13 cellular contexts compared by ENCODE assay signal in genomic region chr6:34305982-34306702, GRCh38. TPM values are rescaled to one million over a fixed set of nuclear protein-coding genes. Genes with fewer than 3 reads are reported as not detected.
DNase-seq lines count a peak whose midpoint lies in the region; ATAC-seq, FAIRE-seq and TF ChIP-seq lines count a peak whose summit lies in the region.
"Had no signal": no experiment of that assay in that cellular context is flagged by ENCODE, and none has a peak within 500 bp of the region (broad histone marks: within the 10 kb centered on the region; RNA-seq: fewer than 3 reads in every experiment).

No MANE protein-coding gene starts in this region.

- H2AFZ ChIP-seq in MM.1S (ENCODE audit: low read length): no peak overlapping the region

- no peak for FAIRE-seq in frontal cortex (lab: Jason Lieb, UNC)

- no peaks in the 10 kb centered on the region for H3K9me2 ChIP-seq in MM.1S (replicated peaks; ENCODE audit: insufficient read depth, low read length)

- no peaks in the 10 kb centered on the region for H3F3A ChIP-seq in MM.1S (ENCODE audit: insufficient read depth, low read length)

- TF ChIP-seq CTCF in liver (IDR thresholded peaks at IDR 0.05; ENCODE audit: low read depth, low read length, missing input control) (no peak), uterus (IDR thresholded peaks at IDR 0.05) (no peak), MM.1S (IDR thresholded peaks at IDR 0.05; ENCODE audit: low read length) (no peak)

- no peak for TF ChIP-seq POLR2A in uterus (IDR thresholded peaks at IDR 0.05)

- TF ChIP-seq RAD21 in liver (IDR thresholded peaks at IDR 0.05): peak; percentile 61 to 65

- H3K79me2 ChIP-seq in MM.1S (ENCODE audit: low read length): peaks cover 49% of the 10 kb centered on the region

- H3K9me3 ChIP-seq in liver (ENCODE audit: control insufficient read depth in 4 of 4, low read length in 3 of 4): no peaks in the 10 kb centered on the region
- H3K9me3 ChIP-seq in uterus: no peaks in the 10 kb centered on the region
- no peaks in the 10 kb centered on the region for H3K9me3 ChIP-seq in MM.1S (replicated peaks; ENCODE audit: insufficient read depth, low read length)

- no peaks in the 10 kb centered on the region; the same call in 1 of the 2 replicates for H4K20me1 ChIP-seq in MM.1S (ENCODE audit: insufficient read depth, low read length)

- H3K4me1 ChIP-seq in liver (ENCODE audit: control insufficient read depth in 4 of 4, insufficient read depth in 4 of 4, low read length in 3 of 4) (peaks cover 14 to 38% (median 22%) of the 10 kb centered on the region in 4 donors), uterus (peaks cover 0 to 4% of the 10 kb centered on the region in 2 donors), MM.1S (ENCODE audit: low read length) (peaks cover 5% of the 10 kb centered on the region; the same call in 1 of the 2 replicates)

- no peak overlapping the region for H3K9ac ChIP-seq in liver (ENCODE audit: low read depth in 1 of 2, low read length in 2 of 2)
- H3K9ac ChIP-seq in MM.1S (ENCODE audit: low read length): no peak overlapping the region

- peak overlapping the region; percentile 33 to 74 for H3K27ac ChIP-seq in liver (ENCODE audit: low read depth in 1 of 2, low read length in 2 of 2)
- no peak overlapping the region for H3K27ac ChIP-seq in uterus
- H3K27ac ChIP-seq in MM.1S (ENCODE audit: low read length): no peak overlapping the region
- H3K27ac ChIP-seq: 22Rv1 had no signal

- DNase-seq in NCI-H1105 treated with DMSO at 0.1 percent for 48 hours (lab: John Stamatoyannopoulos, UW) (peak; percentile 9), NCI-H1105 (lab: John Stamatoyannopoulos, UW) (no peak), cerebellum (ENCODE audit: low spot score) (peak; percentile 71), uterus (peak; percentile 19 to 36), frontal cortex (ENCODE audit: low spot score in 2 of 2) (no peak), MM.1S (no peak)
- DNase-seq: activated CD8-positive, alpha-beta memory T cell treated with anti-CD3 and anti-CD28 coated beads, Interleukin-2, amount 50 U/mL, for 4 hours; EL; foreskin fibroblast; mammary epithelial cell had no signal

- H3K4me3 ChIP-seq in liver (ENCODE audit: low read depth in 1 of 3, low read length in 3 of 3): no peak overlapping the region
- no peak overlapping the region for H3K4me3 ChIP-seq in uterus
- H3K4me3 ChIP-seq in MM.1S (ENCODE audit: low read length): no peak overlapping the region

- H3K27me3 ChIP-seq in liver (ENCODE audit: control insufficient read depth in 4 of 4, insufficient read depth in 4 of 4, low read length in 3 of 4) (no peaks in the 10 kb centered on the region), uterus (no peaks in the 10 kb centered on the region), MM.1S (replicated peaks; ENCODE audit: insufficient read depth, low read length) (no peaks in the 10 kb centered on the region)

- no peak overlapping the region for H3K4me2 ChIP-seq in MM.1S (ENCODE audit: low read depth, low read length)

- H3K36me3 ChIP-seq in liver (ENCODE audit: control insufficient read depth in 4 of 4, insufficient read depth in 3 of 4, low read depth in 1 of 4, low read length in 3 of 4) (no peaks in the 10 kb centered on the region), uterus (no peaks in the 10 kb centered on the region), MM.1S (replicated peaks; ENCODE audit: insufficient read depth, low read length) (no peaks in the 10 kb centered on the region)

- ATAC-seq in HG02759 (IDR thresholded peaks at IDR 0.05; ENCODE audit: unreplicated experiment): no peak

- intact Hi-C loops in uterus (cut with DNase I; ENCODE audit: low total_unique reads): no loop called here

- 41% methylated on average over 6 of the region's 6 CpGs for WGBS in liver

TF ChIP-seq in liver, 16 proteins besides CTCF, POLR2A, EP300 and RAD21:
- peak; percentile 93 for TF ChIP-seq SP1 (IDR thresholded peaks at IDR 0.05)
- peak; percentile 85 to 86 for TF ChIP-seq HNF4A (conservative IDR thresholded peaks at IDR 0.05)
- peak; percentile 61 for TF ChIP-seq FOXA1 (IDR thresholded peaks at IDR 0.05)
- TF ChIP-seq GABPA (IDR thresholded peaks at IDR 0.05 in 1 of 2, conservative IDR thresholded peaks at IDR 0.05 in 1 of 2): peak; percentile 15 to 59
- peak; percentile 65 for TF ChIP-seq NR2F2 (IDR thresholded peaks at IDR 0.05)
- peak; percentile 84 to 90 for TF ChIP-seq RXRA (IDR thresholded peaks at IDR 0.05)
- no peak for TF ChIP-seq TAF1 (conservative IDR thresholded peaks at IDR 0.05)
- TF ChIP-seq FOXA2 (IDR thresholded peaks at IDR 0.05): peak; percentile 88
- TF ChIP-seq, protein P1, sequence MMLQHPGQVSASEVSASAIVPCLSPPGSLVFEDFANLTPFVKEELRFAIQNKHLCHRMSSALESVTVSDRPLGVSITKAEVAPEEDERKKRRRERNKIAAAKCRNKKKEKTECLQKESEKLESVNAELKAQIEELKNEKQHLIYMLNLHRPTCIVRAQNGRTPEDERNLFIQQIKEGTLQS (IDR thresholded peaks at IDR 0.05): peak; percentile 68
- TF ChIP-seq, protein P2, sequence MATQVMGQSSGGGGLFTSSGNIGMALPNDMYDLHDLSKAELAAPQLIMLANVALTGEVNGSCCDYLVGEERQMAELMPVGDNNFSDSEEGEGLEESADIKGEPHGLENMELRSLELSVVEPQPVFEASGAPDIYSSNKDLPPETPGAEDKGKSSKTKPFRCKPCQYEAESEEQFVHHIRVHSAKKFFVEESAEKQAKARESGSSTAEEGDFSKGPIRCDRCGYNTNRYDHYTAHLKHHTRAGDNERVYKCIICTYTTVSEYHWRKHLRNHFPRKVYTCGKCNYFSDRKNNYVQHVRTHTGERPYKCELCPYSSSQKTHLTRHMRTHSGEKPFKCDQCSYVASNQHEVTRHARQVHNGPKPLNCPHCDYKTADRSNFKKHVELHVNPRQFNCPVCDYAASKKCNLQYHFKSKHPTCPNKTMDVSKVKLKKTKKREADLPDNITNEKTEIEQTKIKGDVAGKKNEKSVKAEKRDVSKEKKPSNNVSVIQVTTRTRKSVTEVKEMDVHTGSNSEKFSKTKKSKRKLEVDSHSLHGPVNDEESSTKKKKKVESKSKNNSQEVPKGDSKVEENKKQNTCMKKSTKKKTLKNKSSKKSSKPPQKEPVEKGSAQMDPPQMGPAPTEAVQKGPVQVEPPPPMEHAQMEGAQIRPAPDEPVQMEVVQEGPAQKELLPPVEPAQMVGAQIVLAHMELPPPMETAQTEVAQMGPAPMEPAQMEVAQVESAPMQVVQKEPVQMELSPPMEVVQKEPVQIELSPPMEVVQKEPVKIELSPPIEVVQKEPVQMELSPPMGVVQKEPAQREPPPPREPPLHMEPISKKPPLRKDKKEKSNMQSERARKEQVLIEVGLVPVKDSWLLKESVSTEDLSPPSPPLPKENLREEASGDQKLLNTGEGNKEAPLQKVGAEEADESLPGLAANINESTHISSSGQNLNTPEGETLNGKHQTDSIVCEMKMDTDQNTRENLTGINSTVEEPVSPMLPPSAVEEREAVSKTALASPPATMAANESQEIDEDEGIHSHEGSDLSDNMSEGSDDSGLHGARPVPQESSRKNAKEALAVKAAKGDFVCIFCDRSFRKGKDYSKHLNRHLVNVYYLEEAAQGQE (IDR thresholded peaks at IDR 0.05): peak; percentile 88
- peak; percentile 80 to 98 for TF ChIP-seq EGR1 (IDR thresholded peaks at IDR 0.05; ENCODE audit: low read depth in 2 of 2)
- TF ChIP-seq ZBTB33 (IDR thresholded peaks at IDR 0.05): peak; percentile 91
- peak; percentile 84 to 90 for TF ChIP-seq JUND (IDR thresholded peaks at IDR 0.05)
- peak; percentile 48 for TF ChIP-seq HNF4G (IDR thresholded peaks at IDR 0.05)
- TF ChIP-seq YY1 (IDR thresholded peaks at IDR 0.05): peak; percentile 81
- TF ChIP-seq, protein P3, sequence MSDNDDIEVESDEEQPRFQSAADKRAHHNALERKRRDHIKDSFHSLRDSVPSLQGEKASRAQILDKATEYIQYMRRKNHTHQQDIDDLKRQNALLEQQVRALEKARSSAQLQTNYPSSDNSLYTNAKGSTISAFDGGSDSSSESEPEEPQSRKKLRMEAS (IDR thresholded peaks at IDR 0.05): peak; percentile 88

RNA-seq across cellular contexts. Expression of gene SMIM29, which starts 57.3 kb away (rescaled TPM):
- 15.9 TPM for total RNA-seq in cerebellum
- 1 to 10 TPM; 2.4 to 2.6 TPM for total RNA-seq in liver
- 10 to 100 TPM; 10.8 to 11.3 TPM for polyA plus RNA-seq in liver
- total RNA-seq in uterus: 10 to 100 TPM in 3 of 4 donors, 1 to 10 TPM in 1; 5.2 to 44.3 (median 20.0) TPM
- total RNA-seq in frontal cortex: 23.2 TPM

Comparison
In these comparisons a context has a peak if more than half of its experiments do, and no peak if none do; other contexts are left out.
1. DNase-seq: peak in NCI-H1105 treated with DMSO at 0.1 percent for 48 hours (single experiment), cerebellum (single experiment) and uterus (2 of 2); none in NCI-H1105 (single experiment), frontal cortex (0 of 2) and MM.1S (single experiment).
2. H3K27ac ChIP-seq: peak in liver (2 of 2); none in uterus (0 of 2) and MM.1S (single experiment).